ENCODE assay signal across 22 cellular contexts in genomic region chr1:22702255-22702654, GRCh38. TPM values are rescaled to one million over a fixed set of nuclear protein-coding genes. Genes with fewer than 3 reads are reported as not detected.
DNase-seq lines count a peak whose midpoint lies in the region; ATAC-seq, FAIRE-seq and TF ChIP-seq lines count a peak whose summit lies in the region.
"Had no signal": no experiment of that assay in that cellular context is flagged by ENCODE, and none has a peak within 500 bp of the region (broad histone marks: within the 10 kb centered on the region; RNA-seq: fewer than 3 reads in every experiment).

No MANE protein-coding gene starts in this region.

- BruUV-seq in HepG2 (replicated peaks; lab: Mats Ljungman, UMichigan), result no TSS peak

- POLR2A ChIA-PET in HepG2 (lab: Yijun Ruan, JAX), result no interaction called here

- H3K27me3 Mint-ChIP-seq in nephron progenitor cell (ENCODE audit: low read depth, poor library complexity), result peaks cover 17% of the 10 kb centered on the region

- H3K4me2 ChIP-seq in HepG2 (ENCODE audit: low read depth, low read length), result 0 out of 2 replicates have a peak overlapping the region, but pooled peaks have one; percentile 18
- H3K4me2 ChIP-seq in hepatocyte, result no peak overlapping the region
- H3K4me2 ChIP-seq: GM23338 had no signal

- 3% methylated on average over 8 of the region's 8 CpGs for WGBS in HepG2 (ENCODE audit: low lambda C conversion rate)
- 58% methylated on average over 8 of the region's 8 CpGs for WGBS in right lobe of liver (ENCODE audit: insufficient coverage, low coverage, low lambda C conversion rate, missing lambda C conversion rate)
- 41% methylated on average over 8 of the region's 8 CpGs for WGBS in hepatocyte (ENCODE audit: low lambda C conversion rate, missing lambda C conversion rate)

- H3K27me3 ChIP-seq in HepG2 (ENCODE audit: control insufficient read depth in 1 of 2, insufficient read depth in 2 of 2, low read length in 2 of 2) (no peaks in the 10 kb centered on the region), right lobe of liver (no peaks in the 10 kb centered on the region), hepatocyte (no peaks in the 10 kb centered on the region)
- H3K27me3 ChIP-seq: SJCRH30 had no signal

- H3K9me3 ChIP-seq in HepG2 (ENCODE audit: low read length), result no peaks in the 10 kb centered on the region
- no peaks in the 10 kb centered on the region for H3K9me3 ChIP-seq in right lobe of liver
- no peaks in the 10 kb centered on the region for H3K9me3 ChIP-seq in hepatocyte (ENCODE audit: low read depth)

- H3K4me3 ChIP-seq in HepG2 (replicated peaks in 1 of 3; ENCODE audit: insufficient read depth in 1 of 3, low read depth in 2 of 3, low read length in 3 of 3) (no peak overlapping the region), right lobe of liver (no peak overlapping the region), hepatocyte (no peak overlapping the region)
- H3K4me3 ChIP-seq: GM12878, GM23338, SJCRH30 had no signal

- no peaks in the 10 kb centered on the region for H3K79me2 ChIP-seq in HepG2 (ENCODE audit: insufficient read depth, low read length)
- H3K79me2 ChIP-seq in hepatocyte, result no peaks in the 10 kb centered on the region

- H3K4me3 Mint-ChIP-seq in nephron progenitor cell, result no peak overlapping the region
- H3K4me3 Mint-ChIP-seq: CD14-positive monocyte, GM23338 had no signal

- CTCF ChIA-PET in HepG2 (lab: Yijun Ruan, JAX; ENCODE audit: low intra/inter-chr PET ratio, low total read pairs), result no interaction called here

- FAIRE-seq in HepG2 (lab: Jason Lieb, UNC), result no peak
- FAIRE-seq: GM12878 had no signal

- H3K9me3 Mint-ChIP-seq in nephron progenitor cell, result no peaks in the 10 kb centered on the region
- H3K9me3 Mint-ChIP-seq: GM23338 had no signal

- no peak overlapping the region for H3K9ac ChIP-seq in HepG2 (ENCODE audit: insufficient read depth, low read depth, low read length)

- intact Hi-C loops in HepG2 (cut with micrococcal nuclease; ENCODE audit: unreplicated experiment), result no loop called here
- intact Hi-C loops in right lobe of liver (cut with DNase I), result loop anchor here in 1 of 2 donors (10.0 kb wide), 1 partner anchor 253 kb away; no protein-coding TSS in a partner anchor
- intact Hi-C loops in Right ventricle myocardium inferior (cut with DNase I), result loop anchor here (10.0 kb wide), 1 partner anchor 113 kb away; no protein-coding TSS in a partner anchor

- H2AFZ ChIP-seq in HepG2 (ENCODE audit: low read length) (no peak overlapping the region), hepatocyte (no peak overlapping the region)
- H2AFZ ChIP-seq: GM23338 had no signal

- no peaks in the 10 kb centered on the region for H3K36me3 Mint-ChIP-seq in nephron progenitor cell (ENCODE audit: low read depth)
- H3K36me3 Mint-ChIP-seq: CD14-positive monocyte had no signal

- TF ChIP-seq RAD21 in HepG2 (CRISPR knock-in tag; IDR thresholded peaks at IDR 0.05), result no peak

- no peaks in the 10 kb centered on the region for H3K9me2 ChIP-seq in hepatocyte (replicated peaks; ENCODE audit: insufficient read depth)

- TF ChIP-seq CTCF in HepG2 (CRISPR knock-in tag; IDR thresholded peaks at IDR 0.05) (no peak), right lobe of liver (IDR thresholded peaks at IDR 0.05) (no peak), hepatocyte (IDR thresholded peaks at IDR 0.05; ENCODE audit: poor library complexity) (no peak), nephron progenitor cell (IDR thresholded peaks at IDR 0.05) (no peak)

- peak overlapping the region; percentile 27 for H3K27ac Mint-ChIP-seq in nephron progenitor cell
- H3K27ac Mint-ChIP-seq: GM23338 had no signal

- H3K27ac ChIP-seq in HepG2 (ENCODE audit: extremely low read length, insufficient read depth, low read length) (no peak overlapping the region), right lobe of liver (no peak overlapping the region), hepatocyte (peak overlapping the region; percentile 72)
- H3K27ac ChIP-seq: 22Rv1, RWPE1, SJCRH30 had no signal

- H3K4me1 Mint-ChIP-seq in nephron progenitor cell, result no peaks in the 10 kb centered on the region
- H3K4me1 Mint-ChIP-seq: GM23338 had no signal

- H4K20me1 ChIP-seq in HepG2 (ENCODE audit: insufficient read depth, low read length), result no peaks in the 10 kb centered on the region
- H4K20me1 ChIP-seq in hepatocyte (ENCODE audit: insufficient read depth, poor library complexity, severe bottlenecking), result no peaks in the 10 kb centered on the region

- peaks cover 12% of the 10 kb centered on the region for H3K4me1 ChIP-seq in HepG2 (ENCODE audit: insufficient read depth, low read length)
- H3K4me1 ChIP-seq in right lobe of liver, result no peaks in the 10 kb centered on the region
- peaks cover 16% of the 10 kb centered on the region for H3K4me1 ChIP-seq in hepatocyte (ENCODE audit: insufficient read depth)
- H3K4me1 ChIP-seq: SJCRH30 had no signal

- in situ Hi-C loops in HepG2 (cut with HindIII; ENCODE audit: extremely low pct_ligation_motif_present, low pct_unique_long_range_greater_than_20kb), result loop anchor here (25.0 kb wide), 1 partner anchor 185 kb away; no protein-coding TSS in a partner anchor

- TF ChIP-seq POLR2A in HepG2 (IDR thresholded peaks at IDR 0.05; ENCODE audit: insufficient read depth in 1 of 2, low read depth in 2 of 2, low read length in 2 of 2) (no peak), right lobe of liver (IDR thresholded peaks at IDR 0.05) (no peak)

- H3K36me3 ChIP-seq in HepG2 (replicated peaks in 1 of 2; ENCODE audit: control insufficient read depth in 1 of 2, insufficient read depth in 2 of 2, low read length in 2 of 2) (no peaks in the 10 kb centered on the region), right lobe of liver (no peaks in the 10 kb centered on the region), hepatocyte (replicated peaks; ENCODE audit: insufficient read depth, low read depth) (no peaks in the 10 kb centered on the region)
- H3K36me3 ChIP-seq: SJCRH30 had no signal

- TF ChIP-seq EP300 in HepG2 (IDR thresholded peaks at IDR 0.05; ENCODE audit: low read depth in 2 of 2, low read length in 2 of 2) (no peak), HepG2 (CRISPR knock-in tag; IDR thresholded peaks at IDR 0.05; ENCODE audit: borderline replicate concordance) (no peak)

- DNase-seq in HepG2 (ENCODE audit: low spot score), result peak; percentile 20
- DNase-seq in right lobe of liver, result no peak
- DNase-seq in hepatocyte (ENCODE audit: low spot score), result peak; percentile 76
- no peak for DNase-seq in nephron progenitor cell
- no peak for DNase-seq in middle frontal gyrus (ENCODE audit: extremely low spot score, low spot score)
- no peak for DNase-seq in glomerular visceral epithelial cell (ENCODE audit: extremely low spot score)
- DNase-seq in RKO (ENCODE audit: low spot score), result no peak
- DNase-seq in Right ventricle myocardium inferior (ENCODE audit: missing footprints), result no peak
- DNase-seq: HCEC 1CT, NCI-H1105 treated with DMSO at 0.1 percent for 48 hours, NCI-H187, NCI-H2107, NCI-H510A, NCI-H774, SJCRH30 had no signal

- ATAC-seq in HepG2 (no peak), right lobe of liver (no peak), Right ventricle myocardium inferior (no peak)
- ATAC-seq: GM12878, GM23338 had no signal

RNA-seq across cellular contexts. Expression of gene EPHB2, which starts 8.4 kb away (rescaled TPM):
- total RNA-seq in HepG2 (2016; rRNA removed; fragmentation: Illumina TruSeq; extraction: Trizol) (0.11 TPM in 1 of 2 replicates, not detected in the other), right lobe of liver (1 to 10 TPM in 2 of 6 experiments, under 1 TPM in 4; 0.24 to 1.8 (median 0.62) TPM), hepatocyte (11.9 and 18.3 TPM in 2 replicates), Right ventricle myocardium inferior (3.5 TPM)
- total RNA-seq in HepG2 (2016; cell fraction: cytosol; rRNA removed; fragmentation: Illumina TruSeq; extraction: Trizol; ENCODE audit: low read depth), result not detected in 2 replicates
- total RNA-seq in HepG2 (2016; cell fraction: insoluble cytoplasmic fraction; rRNA removed; fragmentation: Illumina TruSeq; extraction: Trizol), result not detected in 2 replicates
- 0.06 TPM in 1 of 2 replicates, not detected in the other for total RNA-seq in HepG2 (2016; cell fraction: membrane; rRNA removed; fragmentation: Illumina TruSeq; extraction: Trizol)
- total RNA-seq in HepG2 (2016; cell fraction: nucleus; rRNA removed; fragmentation: Illumina TruSeq; extraction: Trizol), result not detected in 2 replicates
- polyA plus RNA-seq in HepG2 (2011; rRNA removed) (0.03 TPM in 2 replicates), hepatocyte (15.8 and 17.2 TPM in 2 replicates)
- not detected in 2 replicates for polyA plus RNA-seq in HepG2 (2011; cell fraction: cytosol; rRNA removed)
- polyA plus RNA-seq in HepG2 (2011; cell fraction: nucleus; rRNA removed), result 0.03 TPM in 1 of 2 replicates, not detected in the other
- not detected in 2 replicates for polyA plus RNA-seq in HepG2 (2012)
- not detected in 2 replicates for polyA plus RNA-seq in HepG2 (2016; cell fraction: cytosol; fragmentation: Illumina TruSeq; extraction: Trizol; ENCODE audit: low read depth)
- polyA plus RNA-seq in HepG2 (2016; cell fraction: insoluble cytoplasmic fraction; fragmentation: Illumina TruSeq; extraction: Trizol; ENCODE audit: low read depth), result not detected in 2 replicates
- polyA plus RNA-seq in HepG2 (2016; cell fraction: membrane; fragmentation: Illumina TruSeq; extraction: Trizol; ENCODE audit: low read depth), result not detected in 2 replicates
- not detected in 2 replicates for polyA plus RNA-seq in HepG2 (2016; cell fraction: nucleus; fragmentation: Illumina TruSeq; extraction: Trizol; ENCODE audit: insufficient read depth, low read depth)
- polyA minus RNA-seq in HepG2 (2011; rRNA and poly(A)+ RNA removed; ENCODE audit: low replicate concordance), result 0.78 and 4.6 TPM in 2 replicates
- not detected in 2 replicates for polyA minus RNA-seq in HepG2 (2011; cell fraction: cytosol; rRNA and poly(A)+ RNA removed)
- polyA minus RNA-seq in HepG2 (2011; cell fraction: nucleus; rRNA and poly(A)+ RNA removed), result not detected in 2 replicates

RNA-seq across cellular contexts. Expression of gene C1QB, which starts 49.2 kb away (rescaled TPM):
- not detected in 2 replicates for total RNA-seq in HepG2 (2016; rRNA removed; fragmentation: Illumina TruSeq; extraction: Trizol)
- not detected in 2 replicates for total RNA-seq in HepG2 (2016; cell fraction: cytosol; rRNA removed; fragmentation: Illumina TruSeq; extraction: Trizol; ENCODE audit: low read depth)
- total RNA-seq in HepG2 (2016; cell fraction: insoluble cytoplasmic fraction; rRNA removed; fragmentation: Illumina TruSeq; extraction: Trizol), result not detected in 2 replicates
- not detected in 2 replicates for total RNA-seq in HepG2 (2016; cell fraction: membrane; rRNA removed; fragmentation: Illumina TruSeq; extraction: Trizol)
- not detected in 2 replicates for total RNA-seq in HepG2 (2016; cell fraction: nucleus; rRNA removed; fragmentation: Illumina TruSeq; extraction: Trizol)
- polyA plus RNA-seq in HepG2 (2011; rRNA removed), result not detected in 2 replicates
- polyA plus RNA-seq in HepG2 (2011; cell fraction: cytosol; rRNA removed), result not detected in 2 replicates
- not detected in 2 replicates for polyA plus RNA-seq in HepG2 (2011; cell fraction: nucleus; rRNA removed)
- polyA plus RNA-seq in HepG2 (2012), result not detected in 2 replicates
- polyA plus RNA-seq in HepG2 (2016; cell fraction: cytosol; fragmentation: Illumina TruSeq; extraction: Trizol; ENCODE audit: low read depth), result not detected in 2 replicates
- polyA plus RNA-seq in HepG2 (2016; cell fraction: insoluble cytoplasmic fraction; fragmentation: Illumina TruSeq; extraction: Trizol; ENCODE audit: low read depth), result not detected in 2 replicates
- not detected in 2 replicates for polyA plus RNA-seq in HepG2 (2016; cell fraction: membrane; fragmentation: Illumina TruSeq; extraction: Trizol; ENCODE audit: low read depth)
- not detected in 2 replicates for polyA plus RNA-seq in HepG2 (2016; cell fraction: nucleus; fragmentation: Illumina TruSeq; extraction: Trizol; ENCODE audit: insufficient read depth, low read depth)
- polyA minus RNA-seq in HepG2 (2011; rRNA and poly(A)+ RNA removed; ENCODE audit: low replicate concordance), result not detected in 2 replicates
- not detected in 2 replicates for polyA minus RNA-seq in HepG2 (2011; cell fraction: cytosol; rRNA and poly(A)+ RNA removed)
- not detected in 2 replicates for polyA minus RNA-seq in HepG2 (2011; cell fraction: nucleus; rRNA and poly(A)+ RNA removed)
- total RNA-seq in right lobe of liver, result 100 to 1,000 TPM in 4 of 6 experiments, 10 to 100 TPM in 2; 69.8 to 330 (median 152) TPM
- total RNA-seq in hepatocyte, result 7.9 and 10.3 TPM in 2 replicates
- 11.9 and 18.0 TPM in 2 replicates for polyA plus RNA-seq in hepatocyte
- 165 TPM for total RNA-seq in Right ventricle myocardium inferior
- total RNA-seq: GM23338, HT1080, SJCRH30 had no signal
- polyA plus RNA-seq: AG04450, GM12878, GM23338 had no signal

RNA-seq across cellular contexts. Expression of gene C1QC, which starts 58.8 kb away (rescaled TPM):
- total RNA-seq in HepG2 (2016; rRNA removed; fragmentation: Illumina TruSeq; extraction: Trizol) (not detected in 2 replicates), right lobe of liver (100 to 1,000 TPM in 2 of 6 experiments, 10 to 100 TPM in 4; 63.3 to 305 (median 71.9) TPM), hepatocyte (4.1 and 6.6 TPM in 2 replicates), Right ventricle myocardium inferior (140 TPM)
- total RNA-seq in HepG2 (2016; cell fraction: cytosol; rRNA removed; fragmentation: Illumina TruSeq; extraction: Trizol; ENCODE audit: low read depth), result not detected in 2 replicates
- not detected in 2 replicates for total RNA-seq in HepG2 (2016; cell fraction: insoluble cytoplasmic fraction; rRNA removed; fragmentation: Illumina TruSeq; extraction: Trizol)
- not detected in 2 replicates for total RNA-seq in HepG2 (2016; cell fraction: membrane; rRNA removed; fragmentation: Illumina TruSeq; extraction: Trizol)
- total RNA-seq in HepG2 (2016; cell fraction: nucleus; rRNA removed; fragmentation: Illumina TruSeq; extraction: Trizol), result not detected in 2 replicates
- polyA plus RNA-seq in HepG2 (2011; rRNA removed) (not detected in 2 replicates), hepatocyte (9.2 and 13.4 TPM in 2 replicates)
- not detected in 2 replicates for polyA plus RNA-seq in HepG2 (2011; cell fraction: cytosol; rRNA removed)
- not detected in 2 replicates for polyA plus RNA-seq in HepG2 (2011; cell fraction: nucleus; rRNA removed)
- polyA plus RNA-seq in HepG2 (2012), result not detected in 2 replicates
- polyA plus RNA-seq in HepG2 (2016; cell fraction: cytosol; fragmentation: Illumina TruSeq; extraction: Trizol; ENCODE audit: low read depth), result not detected in 2 replicates
- not detected in 2 replicates for polyA plus RNA-seq in HepG2 (2016; cell fraction: insoluble cytoplasmic fraction; fragmentation: Illumina TruSeq; extraction: Trizol; ENCODE audit: low read depth)
- not detected in 2 replicates for polyA plus RNA-seq in HepG2 (2016; cell fraction: membrane; fragmentation: Illumina TruSeq; extraction: Trizol; ENCODE audit: low read depth)
- not detected in 2 replicates for polyA plus RNA-seq in HepG2 (2016; cell fraction: nucleus; fragmentation: Illumina TruSeq; extraction: Trizol; ENCODE audit: insufficient read depth, low read depth)
- polyA minus RNA-seq in HepG2 (2011; rRNA and poly(A)+ RNA removed; ENCODE audit: low replicate concordance), result not detected in 2 replicates
- not detected in 2 replicates for polyA minus RNA-seq in HepG2 (2011; cell fraction: cytosol; rRNA and poly(A)+ RNA removed)
- not detected in 2 replicates for polyA minus RNA-seq in HepG2 (2011; cell fraction: nucleus; rRNA and poly(A)+ RNA removed)
- total RNA-seq: GM23338, HT1080, SJCRH30 had no signal
- polyA plus RNA-seq: AG04450, GM12878, GM23338 had no signal

Comparison
In these comparisons a context has a peak if more than half of its experiments do, and no peak if none do; other contexts are left out.
1. DNase-seq: peak in HepG2 (single experiment) and hepatocyte (single experiment); none in right lobe of liver (0 of 3), nephron progenitor cell (single experiment), middle frontal gyrus (single experiment), glomerular visceral epithelial cell (single experiment), RKO (single experiment) and Right ventricle myocardium inferior (single experiment).